Comparison of ENCODE assay signal across 14 cellular contexts in genomic region chr22:36244522-36245391, GRCh38. TPM values are rescaled to one million over a fixed set of nuclear protein-coding genes. Genes with fewer than 3 reads are reported as not detected.
DNase-seq lines count a peak whose midpoint lies in the region; TF ChIP-seq lines count a peak whose summit lies in the region.
"Had no signal": no experiment of that assay in that cellular context is flagged by ENCODE, and none has a peak within 500 bp of the region (broad histone marks: within the 10 kb centered on the region; RNA-seq: fewer than 3 reads in every experiment).

No MANE protein-coding gene starts in this region.

- H3K27ac Mint-ChIP-seq in activated CD4-positive, alpha-beta memory T cell treated with anti-CD3 and anti-CD28 coated beads, Interleukin-2, amount 10 ng/mL, durations not matched to agents 7 days and 5 days: no peak overlapping the region
- no peak overlapping the region for H3K27ac Mint-ChIP-seq in activated CD4-positive, alpha-beta memory T cell treated with anti-CD3 and anti-CD28 coated beads for 36 hours
- H3K27ac Mint-ChIP-seq: dendritic cell treated with granulocyte-macrophage colony-stimulating factor and Interleukin-4, amounts not matched to agents 40 ng/mL and 50 ng/mL, for 4 days; memory B cell had no signal

- TF ChIP-seq CTCF in esophagus squamous epithelium (IDR thresholded peaks at IDR 0.05) (no peak), uterus (IDR thresholded peaks at IDR 0.05) (no peak)

- DNase-seq in activated CD4-positive, alpha-beta memory T cell treated with anti-CD3 and anti-CD28 coated beads, Interleukin-2, amount 10 ng/mL, durations not matched to agents 7 days and 5 days: peak; percentile 4
- no peak for DNase-seq in activated CD4-positive, alpha-beta memory T cell treated with anti-CD3 and anti-CD28 coated beads for 36 hours
- DNase-seq in esophagus squamous epithelium (lab: John Stamatoyannopoulos, UW) (no peak), myocyte (ENCODE audit: low read depth) (peak; percentile 59), uterus (peak in 1 of 2 donors; percentile 52), NCI-H510A (lab: John Stamatoyannopoulos, UW) (no peak), posterior cingulate gyrus (no peak), NCI-H146 (lab: John Stamatoyannopoulos, UW) (no peak)
- DNase-seq: activated CD4-positive, alpha-beta T cell treated with anti-CD3 and anti-CD28 coated beads for 48 hours; activated effector memory CD4-positive, alpha-beta T cell treated with Interleukin-2 at 50 U/mL for 16 hours; SW 1271 had no signal

- H3K9me3 ChIP-seq in esophagus squamous epithelium (no peaks in the 10 kb centered on the region), uterus (no peaks in the 10 kb centered on the region)
- H3K9me3 ChIP-seq: prostate gland had no signal

- TF ChIP-seq POLR2A in esophagus squamous epithelium (IDR thresholded peaks at IDR 0.05): no peak
- TF ChIP-seq POLR2A in uterus (IDR thresholded peaks at IDR 0.05): no peak

- WGBS in esophagus squamous epithelium, 2 donors: 58 to 69% methylated on average over 4 to 5 of the region's 5 CpGs

- no peaks in the 10 kb centered on the region for H3K36me3 ChIP-seq in esophagus squamous epithelium
- H3K36me3 ChIP-seq in uterus: no peaks in the 10 kb centered on the region
- H3K36me3 ChIP-seq: prostate gland had no signal

- peaks cover 12% of the 10 kb centered on the region for H3K36me3 Mint-ChIP-seq in activated CD4-positive, alpha-beta memory T cell treated with anti-CD3 and anti-CD28 coated beads, Interleukin-2, amount 10 ng/mL, durations not matched to agents 7 days and 5 days (ENCODE audit: low read depth)
- H3K36me3 Mint-ChIP-seq in activated CD4-positive, alpha-beta memory T cell treated with anti-CD3 and anti-CD28 coated beads for 36 hours: no peaks in the 10 kb centered on the region

- peak overlapping the region in 3 of 4 donors; percentile 28 to 65 (median 64) for H3K27ac ChIP-seq in esophagus squamous epithelium
- H3K27ac ChIP-seq in uterus: peak overlapping the region; percentile 5 to 18
- H3K27ac ChIP-seq: prostate gland had no signal

- CTCF ChIA-PET in activated CD4-positive, alpha-beta memory T cell treated with anti-CD3 and anti-CD28 coated beads, Interleukin-2, amount 10 ng/mL, durations not matched to agents 7 days and 5 days (lab: Charles Lee): no interaction called here
- CTCF ChIA-PET in activated CD4-positive, alpha-beta memory T cell treated with anti-CD3 and anti-CD28 coated beads for 36 hours (lab: Charles Lee): interaction anchor here (0.9 to 1.3 kb wide), 4 partner anchors 41 to 179 kb away, joined by 3 read pairs; no protein-coding TSS in a partner anchor

- H3K4me1 ChIP-seq in esophagus squamous epithelium (peaks cover 0 to 28% (median 16%) of the 10 kb centered on the region in 3 donors), uterus (peaks cover 0 to 4% of the 10 kb centered on the region in 2 donors)
- H3K4me1 ChIP-seq: prostate gland had no signal

- peaks cover 9% of the 10 kb centered on the region for H3K9me3 Mint-ChIP-seq in activated CD4-positive, alpha-beta memory T cell treated with anti-CD3 and anti-CD28 coated beads, Interleukin-2, amount 10 ng/mL, durations not matched to agents 7 days and 5 days
- H3K9me3 Mint-ChIP-seq in activated CD4-positive, alpha-beta memory T cell treated with anti-CD3 and anti-CD28 coated beads for 36 hours: peaks cover 15% of the 10 kb centered on the region
- H3K9me3 Mint-ChIP-seq: dendritic cell treated with granulocyte-macrophage colony-stimulating factor and Interleukin-4, amounts not matched to agents 40 ng/mL and 50 ng/mL, for 4 days; memory B cell had no signal

- intact Hi-C loops in activated CD4-positive, alpha-beta memory T cell treated with anti-CD3 and anti-CD28 coated beads for 36 hours (cut with micrococcal nuclease): no loop called here
- intact Hi-C loops in esophagus squamous epithelium (cut with DNase I): no loop called here
- intact Hi-C loops in uterus (cut with DNase I; ENCODE audit: low total_unique reads): no loop called here
- intact Hi-C loops in posterior cingulate gyrus (cut with DNase I): no loop called here

- POLR2A ChIA-PET in activated CD4-positive, alpha-beta memory T cell treated with anti-CD3 and anti-CD28 coated beads, Interleukin-2, amount 10 ng/mL, durations not matched to agents 7 days and 5 days (lab: Charles Lee): interaction anchor here (2.4 kb wide), 1 partner anchor 8 kb away, joined by 16 read pairs; the partner anchor contains the start of gene APOL1
- POLR2A ChIA-PET in activated CD4-positive, alpha-beta memory T cell treated with anti-CD3 and anti-CD28 coated beads for 36 hours (lab: Charles Lee): no interaction called here

- peaks cover 3% of the 10 kb centered on the region for H3K27me3 Mint-ChIP-seq in activated CD4-positive, alpha-beta memory T cell treated with anti-CD3 and anti-CD28 coated beads, Interleukin-2, amount 10 ng/mL, durations not matched to agents 7 days and 5 days
- H3K27me3 Mint-ChIP-seq in activated CD4-positive, alpha-beta memory T cell treated with anti-CD3 and anti-CD28 coated beads for 36 hours: no peaks in the 10 kb centered on the region
- H3K27me3 Mint-ChIP-seq: memory B cell had no signal

- H3K4me3 ChIP-seq in esophagus squamous epithelium: no peak overlapping the region
- H3K4me3 ChIP-seq in uterus: no peak overlapping the region
- H3K4me3 ChIP-seq: prostate gland had no signal

- no peaks in the 10 kb centered on the region for H3K27me3 ChIP-seq in esophagus squamous epithelium
- H3K27me3 ChIP-seq in uterus: no peaks in the 10 kb centered on the region

- H3K4me3 Mint-ChIP-seq in activated CD4-positive, alpha-beta memory T cell treated with anti-CD3 and anti-CD28 coated beads, Interleukin-2, amount 10 ng/mL, durations not matched to agents 7 days and 5 days: no peak overlapping the region
- H3K4me3 Mint-ChIP-seq in activated CD4-positive, alpha-beta memory T cell treated with anti-CD3 and anti-CD28 coated beads for 36 hours: no peak overlapping the region
- H3K4me3 Mint-ChIP-seq: dendritic cell treated with granulocyte-macrophage colony-stimulating factor and Interleukin-4, amounts not matched to agents 40 ng/mL and 50 ng/mL, for 4 days; memory B cell had no signal

- peaks cover 6% of the 10 kb centered on the region for H3K4me1 Mint-ChIP-seq in activated CD4-positive, alpha-beta memory T cell treated with anti-CD3 and anti-CD28 coated beads, Interleukin-2, amount 10 ng/mL, durations not matched to agents 7 days and 5 days
- H3K4me1 Mint-ChIP-seq in activated CD4-positive, alpha-beta memory T cell treated with anti-CD3 and anti-CD28 coated beads for 36 hours (ENCODE audit: low read depth): peaks cover 7% of the 10 kb centered on the region

RNA-seq across cellular contexts. Expression of gene APOL2, which starts 5.4 kb away (rescaled TPM):
- total RNA-seq in activated CD4-positive, alpha-beta memory T cell treated with anti-CD3 and anti-CD28 coated beads, Interleukin-2, amount 10 ng/mL, durations not matched to agents 7 days and 5 days: 10 to 100 TPM; 82.3 to 83.0 TPM
- 10 to 100 TPM; 76.4 to 82.9 TPM for total RNA-seq in activated CD4-positive, alpha-beta memory T cell treated with anti-CD3 and anti-CD28 coated beads for 36 hours
- 10 to 100 TPM; 14.6 to 44.5 (median 23.5) TPM for total RNA-seq in esophagus squamous epithelium
- 31.6 and 33.2 TPM in 2 replicates for total RNA-seq in myocyte
- polyA plus RNA-seq in myocyte (2012): 90.7 TPM
- 10 to 100 TPM; 15.6 to 96.2 (median 60.3) TPM for total RNA-seq in uterus

RNA-seq across cellular contexts. Expression of gene APOL1, which starts 8.2 kb away (rescaled TPM):
- total RNA-seq in activated CD4-positive, alpha-beta memory T cell treated with anti-CD3 and anti-CD28 coated beads, Interleukin-2, amount 10 ng/mL, durations not matched to agents 7 days and 5 days: 10 to 100 TPM; 63.0 to 64.0 TPM
- total RNA-seq in activated CD4-positive, alpha-beta memory T cell treated with anti-CD3 and anti-CD28 coated beads for 36 hours: 10 to 100 TPM; 44.7 to 46.3 TPM
- total RNA-seq in esophagus squamous epithelium (10 to 100 TPM in 3 of 4 donors, 1 to 10 TPM in 1; 8.4 to 49.3 (median 20.6) TPM), myocyte (0.86 and 1.0 TPM in 2 replicates), uterus (10 to 100 TPM in 3 of 4 donors, 1 to 10 TPM in 1; 9.8 to 89.7 (median 19.9) TPM)
- 17.1 TPM for polyA plus RNA-seq in myocyte (2012)

RNA-seq across cellular contexts. Expression of gene APOL4, which starts 43.1 kb away (rescaled TPM):
- total RNA-seq in activated CD4-positive, alpha-beta memory T cell treated with anti-CD3 and anti-CD28 coated beads, Interleukin-2, amount 10 ng/mL, durations not matched to agents 7 days and 5 days: 1 to 10 TPM; 7.5 to 7.6 TPM
- under 1 TPM; 0.53 to 0.67 TPM for total RNA-seq in activated CD4-positive, alpha-beta memory T cell treated with anti-CD3 and anti-CD28 coated beads for 36 hours
- 10 to 100 TPM in 1 of 4 donors, 1 to 10 TPM in 2, under 1 TPM in 1; 0.45 to 10.3 (median 2.1) TPM for total RNA-seq in esophagus squamous epithelium
- 5.1 and 9.2 TPM in 2 replicates for total RNA-seq in myocyte
- 11.2 TPM for polyA plus RNA-seq in myocyte (2012)
- 10 to 100 TPM in 2 of 4 donors, 1 to 10 TPM in 1, not detected in 1; 1.0 to 35.2 (median 16.9) TPM for total RNA-seq in uterus

Comparison
In these comparisons a context has a peak if more than half of its experiments do, and no peak if none do; other contexts are left out.
1. DNase-seq: peak in activated CD4-positive, alpha-beta memory T cell treated with anti-CD3 and anti-CD28 coated beads, Interleukin-2, amount 10 ng/mL, durations not matched to agents 7 days and 5 days (single experiment) and myocyte (single experiment); none in activated CD4-positive, alpha-beta memory T cell treated with anti-CD3 and anti-CD28 coated beads for 36 hours (single experiment), esophagus squamous epithelium (single experiment), NCI-H510A (single experiment), posterior cingulate gyrus (0 of 10) and NCI-H146 (single experiment).